In genomic region chr1:221611930-221612777, GRCh38 we compare ENCODE assay signal across 1 cellular context.
TF ChIP-seq lines count a peak whose summit lies in the region.

No MANE protein-coding gene starts in this region.

TF ChIP-seq in H1, 55 proteins besides CTCF, POLR2A, EP300 and RAD21 (continued from another document):
- TF ChIP-seq, protein P1, sequence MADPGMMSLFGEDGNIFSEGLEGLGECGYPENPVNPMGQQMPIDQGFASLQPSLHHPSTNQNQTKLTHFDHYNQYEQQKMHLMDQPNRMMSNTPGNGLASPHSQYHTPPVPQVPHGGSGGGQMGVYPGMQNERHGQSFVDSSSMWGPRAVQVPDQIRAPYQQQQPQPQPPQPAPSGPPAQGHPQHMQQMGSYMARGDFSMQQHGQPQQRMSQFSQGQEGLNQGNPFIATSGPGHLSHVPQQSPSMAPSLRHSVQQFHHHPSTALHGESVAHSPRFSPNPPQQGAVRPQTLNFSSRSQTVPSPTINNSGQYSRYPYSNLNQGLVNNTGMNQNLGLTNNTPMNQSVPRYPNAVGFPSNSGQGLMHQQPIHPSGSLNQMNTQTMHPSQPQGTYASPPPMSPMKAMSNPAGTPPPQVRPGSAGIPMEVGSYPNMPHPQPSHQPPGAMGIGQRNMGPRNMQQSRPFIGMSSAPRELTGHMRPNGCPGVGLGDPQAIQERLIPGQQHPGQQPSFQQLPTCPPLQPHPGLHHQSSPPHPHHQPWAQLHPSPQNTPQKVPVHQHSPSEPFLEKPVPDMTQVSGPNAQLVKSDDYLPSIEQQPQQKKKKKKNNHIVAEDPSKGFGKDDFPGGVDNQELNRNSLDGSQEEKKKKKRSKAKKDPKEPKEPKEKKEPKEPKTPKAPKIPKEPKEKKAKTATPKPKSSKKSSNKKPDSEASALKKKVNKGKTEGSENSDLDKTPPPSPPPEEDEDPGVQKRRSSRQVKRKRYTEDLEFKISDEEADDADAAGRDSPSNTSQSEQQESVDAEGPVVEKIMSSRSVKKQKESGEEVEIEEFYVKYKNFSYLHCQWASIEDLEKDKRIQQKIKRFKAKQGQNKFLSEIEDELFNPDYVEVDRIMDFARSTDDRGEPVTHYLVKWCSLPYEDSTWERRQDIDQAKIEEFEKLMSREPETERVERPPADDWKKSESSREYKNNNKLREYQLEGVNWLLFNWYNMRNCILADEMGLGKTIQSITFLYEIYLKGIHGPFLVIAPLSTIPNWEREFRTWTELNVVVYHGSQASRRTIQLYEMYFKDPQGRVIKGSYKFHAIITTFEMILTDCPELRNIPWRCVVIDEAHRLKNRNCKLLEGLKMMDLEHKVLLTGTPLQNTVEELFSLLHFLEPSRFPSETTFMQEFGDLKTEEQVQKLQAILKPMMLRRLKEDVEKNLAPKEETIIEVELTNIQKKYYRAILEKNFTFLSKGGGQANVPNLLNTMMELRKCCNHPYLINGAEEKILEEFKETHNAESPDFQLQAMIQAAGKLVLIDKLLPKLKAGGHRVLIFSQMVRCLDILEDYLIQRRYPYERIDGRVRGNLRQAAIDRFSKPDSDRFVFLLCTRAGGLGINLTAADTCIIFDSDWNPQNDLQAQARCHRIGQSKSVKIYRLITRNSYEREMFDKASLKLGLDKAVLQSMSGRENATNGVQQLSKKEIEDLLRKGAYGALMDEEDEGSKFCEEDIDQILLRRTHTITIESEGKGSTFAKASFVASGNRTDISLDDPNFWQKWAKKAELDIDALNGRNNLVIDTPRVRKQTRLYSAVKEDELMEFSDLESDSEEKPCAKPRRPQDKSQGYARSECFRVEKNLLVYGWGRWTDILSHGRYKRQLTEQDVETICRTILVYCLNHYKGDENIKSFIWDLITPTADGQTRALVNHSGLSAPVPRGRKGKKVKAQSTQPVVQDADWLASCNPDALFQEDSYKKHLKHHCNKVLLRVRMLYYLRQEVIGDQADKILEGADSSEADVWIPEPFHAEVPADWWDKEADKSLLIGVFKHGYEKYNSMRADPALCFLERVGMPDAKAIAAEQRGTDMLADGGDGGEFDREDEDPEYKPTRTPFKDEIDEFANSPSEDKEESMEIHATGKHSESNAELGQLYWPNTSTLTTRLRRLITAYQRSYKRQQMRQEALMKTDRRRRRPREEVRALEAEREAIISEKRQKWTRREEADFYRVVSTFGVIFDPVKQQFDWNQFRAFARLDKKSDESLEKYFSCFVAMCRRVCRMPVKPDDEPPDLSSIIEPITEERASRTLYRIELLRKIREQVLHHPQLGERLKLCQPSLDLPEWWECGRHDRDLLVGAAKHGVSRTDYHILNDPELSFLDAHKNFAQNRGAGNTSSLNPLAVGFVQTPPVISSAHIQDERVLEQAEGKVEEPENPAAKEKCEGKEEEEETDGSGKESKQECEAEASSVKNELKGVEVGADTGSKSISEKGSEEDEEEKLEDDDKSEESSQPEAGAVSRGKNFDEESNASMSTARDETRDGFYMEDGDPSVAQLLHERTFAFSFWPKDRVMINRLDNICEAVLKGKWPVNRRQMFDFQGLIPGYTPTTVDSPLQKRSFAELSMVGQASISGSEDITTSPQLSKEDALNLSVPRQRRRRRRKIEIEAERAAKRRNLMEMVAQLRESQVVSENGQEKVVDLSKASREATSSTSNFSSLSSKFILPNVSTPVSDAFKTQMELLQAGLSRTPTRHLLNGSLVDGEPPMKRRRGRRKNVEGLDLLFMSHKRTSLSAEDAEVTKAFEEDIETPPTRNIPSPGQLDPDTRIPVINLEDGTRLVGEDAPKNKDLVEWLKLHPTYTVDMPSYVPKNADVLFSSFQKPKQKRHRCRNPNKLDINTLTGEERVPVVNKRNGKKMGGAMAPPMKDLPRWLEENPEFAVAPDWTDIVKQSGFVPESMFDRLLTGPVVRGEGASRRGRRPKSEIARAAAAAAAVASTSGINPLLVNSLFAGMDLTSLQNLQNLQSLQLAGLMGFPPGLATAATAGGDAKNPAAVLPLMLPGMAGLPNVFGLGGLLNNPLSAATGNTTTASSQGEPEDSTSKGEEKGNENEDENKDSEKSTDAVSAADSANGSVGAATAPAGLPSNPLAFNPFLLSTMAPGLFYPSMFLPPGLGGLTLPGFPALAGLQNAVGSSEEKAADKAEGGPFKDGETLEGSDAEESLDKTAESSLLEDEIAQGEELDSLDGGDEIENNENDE (IDR thresholded peaks at IDR 0.05; ENCODE audit: insufficient replicate concordance, low read length), result no peak
- no peak for TF ChIP-seq SIX5 (IDR thresholded peaks at IDR 0.05; ENCODE audit: low read depth, low read length)
- no peak for TF ChIP-seq JUND (IDR thresholded peaks at IDR 0.05; ENCODE audit: low read length)
- no peak for TF ChIP-seq HDAC6 (IDR thresholded peaks at IDR 0.05; ENCODE audit: low read depth, low read length)
